ENCODE assay signal across 17 cellular contexts in genomic region chr1:82299680-82300079, GRCh38.
"Had no signal": no experiment of that assay in that cellular context is flagged by ENCODE, and none has a peak within 500 bp of the region (broad histone marks: within the 10 kb centered on the region; RNA-seq: fewer than 3 reads in every experiment).

No MANE protein-coding gene starts in this region.

- ATAC-seq: left cardiac atrium; natural killer cell; right lobe of liver; stimulated activated naive B cell treated with anti-CD40 and anti-IgM and Interleukin-4, amounts not matched to agents 10 μg/mL and 1 μg/mL and 100 μg/mL, for 72 hours; stimulated activated naive CD8-positive, alpha-beta T cell treated with anti-CD3 and anti-CD28 coated beads, Interleukin-15, amount 100 ng/mL, for 72 hours had no signal

- H3K27me3 ChIP-seq: dorsolateral prefrontal cortex, ovary, right lobe of liver, uterus had no signal

- H3K4me1 ChIP-seq: prostate gland, right lobe of liver, uterus had no signal

- H3K9me3 ChIP-seq: ovary, prostate gland, right lobe of liver, thoracic aorta, uterus had no signal

- H3K36me3 ChIP-seq: ovary, prostate gland, right lobe of liver, thoracic aorta, uterus had no signal

- H3K4me3 ChIP-seq: coronary artery, dorsolateral prefrontal cortex, ovary, prostate gland, right lobe of liver, thoracic aorta, uterus had no signal

- DNase-seq: central memory CD4-positive, alpha-beta T cell; dorsolateral prefrontal cortex; effector CD8-positive, alpha-beta T cell; glutamatergic neuron; kidney; left cardiac atrium; natural killer cell; ovary; right lobe of liver; stimulated activated CD4-positive, alpha-beta T cell treated with anti-CD3 and anti-CD28 coated beads, Interleukin-2, amount 100 ng/mL, for 24 hours; stimulated activated CD4-positive, alpha-beta T cell treated with anti-CD3 and anti-CD28 coated beads, Interleukin-4, amount 100 ng/mL, for 4 hours; stimulated activated naive B cell treated with anti-CD40 and anti-IgM and Interleukin-4, amounts not matched to agents 10 μg/mL and 1 μg/mL and 100 μg/mL, for 72 hours; stimulated activated naive CD8-positive, alpha-beta T cell treated with anti-CD3 and anti-CD28 coated beads, Interleukin-15, amount 100 ng/mL, for 72 hours; uterus had no signal

- H3K27ac ChIP-seq: dorsolateral prefrontal cortex, ovary, prostate gland, right lobe of liver, uterus had no signal
